ENCODE assay signal across 18 cellular contexts in the genomic region with DNA sequence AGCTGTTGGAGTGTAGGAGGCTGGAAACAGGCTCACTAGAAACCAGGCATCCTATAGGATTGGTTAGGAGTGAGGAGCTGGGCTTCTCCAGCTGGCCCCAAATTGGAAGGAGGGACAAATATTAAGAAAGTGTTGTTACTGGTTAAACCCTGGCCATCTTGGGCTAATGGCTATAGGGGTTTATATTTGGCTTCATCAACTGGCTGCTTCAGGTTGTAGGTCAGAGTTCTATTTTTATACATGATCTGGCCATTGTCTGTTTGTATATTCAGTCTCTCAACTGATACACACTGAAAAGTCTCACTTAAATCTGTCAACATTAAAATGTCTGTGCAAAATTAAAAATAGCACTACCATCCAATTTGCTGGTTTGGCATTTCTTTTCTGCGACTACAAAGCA.
"Had no signal": no experiment of that assay in that cellular context is flagged by ENCODE, and none has a peak within 500 bp of the region (broad histone marks: within the 10 kb centered on the region; RNA-seq: fewer than 3 reads in every experiment).

No MANE protein-coding gene starts in this region.

- H3K9me3 ChIP-seq: ovary, prostate gland, right lobe of liver, tibial nerve, uterus had no signal

- ATAC-seq: left lobe of liver; naive thymus-derived CD4-positive, alpha-beta T cell; natural killer cell treated with Interleukin-12 subunit alpha and Interleukin-12 subunit beta and Interleukin-15 and Interleukin-18, amount 100 ng/mL, for 72 hours; right lobe of liver; stimulated activated effector memory CD8-positive, alpha-beta T cell treated with anti-CD3 and anti-CD28 coated beads, Interleukin-12 subunit alpha, Interleukin-12 subunit beta, amount 100 ng/mL, for 72 hours had no signal

- DNase-seq: hypothalamus; immature natural killer cell; islet precursor cell; mesendoderm; naive thymus-derived CD4-positive, alpha-beta T cell; ovary; retina; right lobe of liver; stimulated activated CD4-positive, alpha-beta T cell treated with anti-CD3 and anti-CD28 coated beads, Interleukin-4, amount 100 ng/mL, for 24 hours; stimulated activated naive CD4-positive, alpha-beta T cell; uterus had no signal

- H3K27me3 ChIP-seq: ovary, right lobe of liver, tibial nerve had no signal

- H3K27ac ChIP-seq: ovary, prostate gland, right lobe of liver, skin epidermis, tibial nerve, uterus had no signal

- H3K4me1 ChIP-seq: prostate gland, right lobe of liver, tibial nerve, uterus had no signal

- H3K4me3 ChIP-seq: lung, ovary, prostate gland, right lobe of liver, skin epidermis, tibial nerve, uterus had no signal

- H3K36me3 ChIP-seq: ovary, prostate gland, right lobe of liver, tibial nerve, uterus had no signal
